Comparison of ENCODE assay signal across 8 cellular contexts in genomic region chr10:100185364-100186252, GRCh38.
DNase-seq lines count a peak whose midpoint lies in the region; TF ChIP-seq lines count a peak whose summit lies in the region.

TSS of gene ERLIN1 (minus strand) at chr10:100186029. CDS start at chr10:100185626, 403 bp downstream.

- peaks cover 44% of the 10 kb centered on the region for H3K36me3 Mint-ChIP-seq in activated naive CD4-positive, alpha-beta T cell treated with anti-CD3 and anti-CD28 coated beads, Interleukin-2, amount 10 ng/mL, durations not matched to agents 7 days and 5 days

- CTCF ChIA-PET in HEK293T (lab: Yijun Ruan, JAX) = no interaction called here
- CTCF ChIA-PET in activated naive CD4-positive, alpha-beta T cell treated with anti-CD3 and anti-CD28 coated beads, Interleukin-2, amount 10 ng/mL, durations not matched to agents 7 days and 5 days (lab: Charles Lee) = interaction anchor here (1.1 kb wide), 1 partner anchor 55 kb away, joined by 3 read pairs; no protein-coding TSS in a partner anchor

- H3K27ac ChIP-seq in SK-N-MC = peak within 1 kb of the TSS; percentile 85

- H3K9ac ChIP-seq in SK-N-MC (ENCODE audit: insufficient read length) = peak within 1 kb of the TSS; percentile 92

- no peaks in the 10 kb centered on the region for H3K9me3 Mint-ChIP-seq in activated naive CD4-positive, alpha-beta T cell treated with anti-CD3 and anti-CD28 coated beads, Interleukin-2, amount 10 ng/mL, durations not matched to agents 7 days and 5 days

- peak within 1 kb of the TSS; percentile 94 for H3K27ac Mint-ChIP-seq in activated naive CD4-positive, alpha-beta T cell treated with anti-CD3 and anti-CD28 coated beads, Interleukin-2, amount 10 ng/mL, durations not matched to agents 7 days and 5 days

- H3K36me3 ChIP-seq in SK-N-MC (ENCODE audit: insufficient read depth, low read length) = peaks cover 18% of the 10 kb centered on the region

- H3K4me3 Mint-ChIP-seq in activated naive CD4-positive, alpha-beta T cell treated with anti-CD3 and anti-CD28 coated beads, Interleukin-2, amount 10 ng/mL, durations not matched to agents 7 days and 5 days = peak within 1 kb of the TSS; percentile 95

- no peaks in the 10 kb centered on the region for H3K9me3 ChIP-seq in SK-N-MC (ENCODE audit: low read depth, low read length)

- peaks cover 55% of the 10 kb centered on the region for H3K4me1 Mint-ChIP-seq in activated naive CD4-positive, alpha-beta T cell treated with anti-CD3 and anti-CD28 coated beads, Interleukin-2, amount 10 ng/mL, durations not matched to agents 7 days and 5 days

- peak within 1 kb of the TSS; percentile 90 for H3K4me3 ChIP-seq in SK-N-MC

- H3K27me3 Mint-ChIP-seq in activated naive CD4-positive, alpha-beta T cell treated with anti-CD3 and anti-CD28 coated beads, Interleukin-2, amount 10 ng/mL, durations not matched to agents 7 days and 5 days = no peaks in the 10 kb centered on the region

- POLR2A ChIA-PET in HEK293T (lab: Yijun Ruan, JAX) = interaction anchor here (0.9 to 1.0 kb wide), 2 partner anchors 10 to 178 kb away, joined by 3 to 6 read pairs; no protein-coding TSS in a partner anchor

- DNase-seq in GM03348 (ENCODE audit: low spot score) (peak; percentile 98), HEK293T (ENCODE audit: extremely low spot score) (peak; percentile 98), NAMALWA (ENCODE audit: low spot score) (peak; percentile 95), SK-N-MC (ENCODE audit: low read depth, low spot score) (peak; percentile 8), germinal center (ENCODE audit: low spot score) (peak; percentile 95), nucleus accumbens (lab: John Stamatoyannopoulos, UW) (peak in 55 of 56 donors; percentile 35 to 94 (median 85)), superior temporal gyrus (ENCODE audit: extremely low spot score) (peak; percentile 94)
- DNase-seq in activated naive CD4-positive, alpha-beta T cell treated with anti-CD3 and anti-CD28 coated beads, Interleukin-2, amount 10 ng/mL, durations not matched to agents 7 days and 5 days = peak; percentile 93

TF ChIP-seq in HEK293T, 16 proteins besides CTCF, POLR2A, EP300 and RAD21:
- TF ChIP-seq FOXA1 (IDR thresholded peaks at IDR 0.05) (no peak), SUZ12 (IDR thresholded peaks at IDR 0.05) (no peak), HDGF (IDR thresholded peaks at IDR 0.05; ENCODE audit: borderline replicate concordance) (no peak), SP1 (IDR thresholded peaks at IDR 0.05) (no peak), L3MBTL2 (conservative IDR thresholded peaks at IDR 0.05) (peak; percentile 76), ELF4 (IDR thresholded peaks at IDR 0.05) (no peak), FOXM1 (IDR thresholded peaks at IDR 0.05; ENCODE audit: borderline replicate concordance) (no peak), ZNF384 (IDR thresholded peaks at IDR 0.05) (no peak), ARNT (IDR thresholded peaks at IDR 0.05) (no peak), NFRKB (IDR thresholded peaks at IDR 0.05) (no peak), TARDBP (IDR thresholded peaks at IDR 0.05) (no peak), FOXK2 (IDR thresholded peaks at IDR 0.05) (no peak), CTBP1 (IDR thresholded peaks at IDR 0.05; ENCODE audit: borderline replicate concordance) (no peak), LEF1 (IDR thresholded peaks at IDR 0.05; ENCODE audit: borderline replicate concordance) (no peak), BHLHE40 (IDR thresholded peaks at IDR 0.05; ENCODE audit: borderline replicate concordance) (no peak), PKNOX1 (IDR thresholded peaks at IDR 0.05) (peak; percentile 92)

Comparison
In these comparisons a context has a peak if more than half of its experiments do, and no peak if none do; other contexts are left out.
1. Peak in every context shown above with its lines: DNase-seq, H3K4me3 ChIP-seq and H3K27ac ChIP-seq.
2. DNase-seq: peak in every context shown above with its lines; median percentile 98 in GM03348; 98 in HEK293T; 95 in NAMALWA; 95 in germinal center; 94 in superior temporal gyrus; 93 in activated naive CD4-positive, alpha-beta T cell treated with anti-CD3 and anti-CD28 coated beads, Interleukin-2, amount 10 ng/mL, durations not matched to agents 7 days and 5 days; 85 in nucleus accumbens; 8 in SK-N-MC.